ENCODE assay signal across 12 cellular contexts in the genomic region with DNA sequence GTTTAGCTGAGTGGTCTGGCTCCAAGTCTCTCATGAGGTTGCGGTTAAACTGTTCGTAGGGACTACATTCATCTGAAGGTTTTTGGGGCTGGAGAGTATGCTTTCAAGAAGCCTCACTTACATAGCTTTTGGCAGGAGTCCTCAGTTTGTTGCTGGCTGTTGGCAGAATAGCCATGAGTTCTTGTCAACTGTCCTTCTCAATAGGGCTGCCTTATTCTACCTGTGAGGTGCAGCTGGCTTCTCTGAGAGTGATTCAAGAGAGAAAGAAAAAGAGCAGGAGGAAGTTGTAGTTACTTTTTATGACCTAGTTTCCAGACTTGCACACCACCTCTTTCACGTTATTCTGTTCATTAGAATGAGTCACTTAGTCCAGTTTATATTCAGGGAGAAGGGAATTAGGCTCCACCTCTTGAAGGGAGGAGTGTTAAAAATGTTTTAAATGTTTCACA. TPM values are rescaled to one million over a fixed set of nuclear protein-coding genes. Genes with fewer than 3 reads are reported as not detected.
DNase-seq lines count a peak whose midpoint lies in the region; ATAC-seq and TF ChIP-seq lines count a peak whose summit lies in the region.
"Had no signal": no experiment of that assay in that cellular context is flagged by ENCODE, and none has a peak within 500 bp of the region (broad histone marks: within the 10 kb centered on the region; RNA-seq: fewer than 3 reads in every experiment).

No MANE protein-coding gene starts in this region.

- H3K27ac ChIP-seq in SJSA1 (peak overlapping the region; percentile 19), vagina (peak overlapping the region; percentile 28), tibial artery (no peak overlapping the region)
- H3K27ac ChIP-seq: BLaER1 treated with 17β-estradiol and CSF1 and Interleukin-3, amounts not matched to agents 10 nM and 100 nM; pancreas; SJCRH30 had no signal

- no peaks in the 10 kb centered on the region for H3K27me3 Mint-ChIP-seq in stimulated activated naive CD8-positive, alpha-beta T cell treated with anti-CD3 and anti-CD28 coated beads, Interleukin-15, Interleukin-2, amounts not matched to agents 100 ng/mL and 50 ng/mL, for 24 hours
- no peaks in the 10 kb centered on the region for H3K27me3 Mint-ChIP-seq in stimulated activated naive CD8-positive, alpha-beta T cell treated with anti-CD3 and anti-CD28 coated beads, Interleukin-15, amount 100 ng/mL, for 72 hours

- peaks cover 70% of the 10 kb centered on the region for H3K36me3 Mint-ChIP-seq in stimulated activated naive CD8-positive, alpha-beta T cell treated with anti-CD3 and anti-CD28 coated beads, Interleukin-15, Interleukin-2, amounts not matched to agents 100 ng/mL and 50 ng/mL, for 24 hours (ENCODE audit: low read depth)

- intact Hi-C loops in vagina (cut with DNase I) = no loop called here
- intact Hi-C loops in tibial artery (cut with DNase I; ENCODE audit: low total_unique reads) = no loop called here

- H3K36me3 ChIP-seq in SJSA1 = peaks cover 63% of the 10 kb centered on the region
- peaks cover 0 to 24% of the 10 kb centered on the region in 2 donors for H3K36me3 ChIP-seq in vagina
- H3K36me3 ChIP-seq in tibial artery = peaks cover 21 to 43% (median 35%) of the 10 kb centered on the region in 3 donors

- peaks cover 13% of the 10 kb centered on the region for H3K4me1 ChIP-seq in SJSA1 (replicated peaks)
- H3K4me1 ChIP-seq in vagina = peaks cover 5% of the 10 kb centered on the region
- peaks cover 0 to 10% (median 0%) of the 10 kb centered on the region in 4 donors for H3K4me1 ChIP-seq in tibial artery
- H3K4me1 ChIP-seq: BLaER1 treated with 17β-estradiol and CSF1 and Interleukin-3, amounts not matched to agents 10 nM and 100 nM; pancreas; SJCRH30 had no signal

- H3K27ac Mint-ChIP-seq in stimulated activated naive CD8-positive, alpha-beta T cell treated with anti-CD3 and anti-CD28 coated beads, Interleukin-15, Interleukin-2, amounts not matched to agents 100 ng/mL and 50 ng/mL, for 24 hours = peak overlapping the region; percentile 4
- H3K27ac Mint-ChIP-seq in stimulated activated naive CD8-positive, alpha-beta T cell treated with anti-CD3 and anti-CD28 coated beads, Interleukin-15, amount 100 ng/mL, for 72 hours = no peak overlapping the region

- TF ChIP-seq CTCF in fibroblast of the aortic adventitia (IDR thresholded peaks at IDR 0.05; ENCODE audit: insufficient read depth, low read length) = no peak
- TF ChIP-seq CTCF in vagina (IDR thresholded peaks at IDR 0.05) = no peak
- no peak for TF ChIP-seq CTCF in tibial artery (IDR thresholded peaks at IDR 0.05)

- H3K9me3 ChIP-seq in SJSA1 (replicated peaks) = no peaks in the 10 kb centered on the region
- no peaks in the 10 kb centered on the region for H3K9me3 ChIP-seq in vagina
- no peaks in the 10 kb centered on the region for H3K9me3 ChIP-seq in tibial artery
- H3K9me3 ChIP-seq: BLaER1 treated with 17β-estradiol and CSF1 and Interleukin-3, amounts not matched to agents 10 nM and 100 nM; pancreas; SJCRH30 had no signal

- TF ChIP-seq POLR2A in vagina (IDR thresholded peaks at IDR 0.05) = no peak

- DNase-seq in stimulated activated naive CD8-positive, alpha-beta T cell treated with anti-CD3 and anti-CD28 coated beads, Interleukin-15, amount 100 ng/mL, for 72 hours = no peak
- DNase-seq in SJSA1 (ENCODE audit: low read depth in 1 of 2, low spot score in 2 of 2) (peak in 1 of 2 experiments; percentile 61), fibroblast of the aortic adventitia (ENCODE audit: low read depth) (peak; percentile 73), vagina (ENCODE audit: extremely low spot score in 2 of 2) (no peak), tibial artery (no peak)
- DNase-seq: NCI-H1930, pancreas, SJCRH30 had no signal

- peaks cover 10% of the 10 kb centered on the region for H3K4me1 Mint-ChIP-seq in stimulated activated naive CD8-positive, alpha-beta T cell treated with anti-CD3 and anti-CD28 coated beads, Interleukin-15, Interleukin-2, amounts not matched to agents 100 ng/mL and 50 ng/mL, for 24 hours (ENCODE audit: low read depth)
- H3K4me1 Mint-ChIP-seq in stimulated activated naive CD8-positive, alpha-beta T cell treated with anti-CD3 and anti-CD28 coated beads, Interleukin-15, amount 100 ng/mL, for 72 hours = peaks cover 11% of the 10 kb centered on the region

- ATAC-seq in stimulated activated naive CD8-positive, alpha-beta T cell treated with anti-CD3 and anti-CD28 coated beads, Interleukin-15, amount 100 ng/mL, for 72 hours = no peak
- ATAC-seq in HG02840 (IDR thresholded peaks at IDR 0.05; ENCODE audit: low FRiP score, unreplicated experiment) (no peak), HG03439 (IDR thresholded peaks at IDR 0.05; ENCODE audit: unreplicated experiment) (no peak)

- H3K9me3 Mint-ChIP-seq in stimulated activated naive CD8-positive, alpha-beta T cell treated with anti-CD3 and anti-CD28 coated beads, Interleukin-15, Interleukin-2, amounts not matched to agents 100 ng/mL and 50 ng/mL, for 24 hours = no peaks in the 10 kb centered on the region
- H3K9me3 Mint-ChIP-seq in stimulated activated naive CD8-positive, alpha-beta T cell treated with anti-CD3 and anti-CD28 coated beads, Interleukin-15, amount 100 ng/mL, for 72 hours = no peaks in the 10 kb centered on the region

- H3K27me3 ChIP-seq in SJSA1 (replicated peaks) (no peaks in the 10 kb centered on the region), vagina (no peaks in the 10 kb centered on the region), tibial artery (no peaks in the 10 kb centered on the region)
- H3K27me3 ChIP-seq: BLaER1 treated with 17β-estradiol and CSF1 and Interleukin-3, amounts not matched to agents 10 nM and 100 nM; pancreas; SJCRH30 had no signal

- no peak overlapping the region for H3K4me3 Mint-ChIP-seq in stimulated activated naive CD8-positive, alpha-beta T cell treated with anti-CD3 and anti-CD28 coated beads, Interleukin-15, Interleukin-2, amounts not matched to agents 100 ng/mL and 50 ng/mL, for 24 hours
- no peak overlapping the region for H3K4me3 Mint-ChIP-seq in stimulated activated naive CD8-positive, alpha-beta T cell treated with anti-CD3 and anti-CD28 coated beads, Interleukin-15, amount 100 ng/mL, for 72 hours

- H3K4me3 ChIP-seq in SJSA1 (no peak overlapping the region), fibroblast of the aortic adventitia (ENCODE audit: low read depth, low read length) (no peak overlapping the region), vagina (no peak overlapping the region), tibial artery (no peak overlapping the region)
- H3K4me3 ChIP-seq: BLaER1 treated with 17β-estradiol and CSF1 and Interleukin-3, amounts not matched to agents 10 nM and 100 nM; pancreas; SJCRH30 had no signal

RNA-seq across cellular contexts. Expression of a gene that starts 33.2 kb away (rescaled TPM):
- 17.4 and 29.4 TPM in 2 replicates for total RNA-seq in SJSA1 (2014; rRNA removed; shearing (Covaris generic))
- 24.0 and 28.1 TPM in 2 replicates for total RNA-seq in fibroblast of the aortic adventitia (ENCODE audit: low replicate concordance)
- total RNA-seq in vagina = 31.4 TPM

RNA-seq across cellular contexts. Expression of a gene that starts 58.5 kb away (rescaled TPM):
- 22.8 and 31.3 TPM in 2 replicates for total RNA-seq in SJSA1 (2014; rRNA removed; shearing (Covaris generic))
- total RNA-seq in fibroblast of the aortic adventitia (ENCODE audit: low replicate concordance) (58.6 and 62.4 TPM in 2 replicates), vagina (47.9 TPM)

Comparison
In these comparisons a context has a peak if more than half of its experiments do, and no peak if none do; other contexts are left out.
1. H3K27ac ChIP-seq: peak in SJSA1 (single experiment) and vagina (single experiment); none in tibial artery (0 of 2).